Comparison of ENCODE assay signal across 8 cellular contexts in the genomic region with DNA sequence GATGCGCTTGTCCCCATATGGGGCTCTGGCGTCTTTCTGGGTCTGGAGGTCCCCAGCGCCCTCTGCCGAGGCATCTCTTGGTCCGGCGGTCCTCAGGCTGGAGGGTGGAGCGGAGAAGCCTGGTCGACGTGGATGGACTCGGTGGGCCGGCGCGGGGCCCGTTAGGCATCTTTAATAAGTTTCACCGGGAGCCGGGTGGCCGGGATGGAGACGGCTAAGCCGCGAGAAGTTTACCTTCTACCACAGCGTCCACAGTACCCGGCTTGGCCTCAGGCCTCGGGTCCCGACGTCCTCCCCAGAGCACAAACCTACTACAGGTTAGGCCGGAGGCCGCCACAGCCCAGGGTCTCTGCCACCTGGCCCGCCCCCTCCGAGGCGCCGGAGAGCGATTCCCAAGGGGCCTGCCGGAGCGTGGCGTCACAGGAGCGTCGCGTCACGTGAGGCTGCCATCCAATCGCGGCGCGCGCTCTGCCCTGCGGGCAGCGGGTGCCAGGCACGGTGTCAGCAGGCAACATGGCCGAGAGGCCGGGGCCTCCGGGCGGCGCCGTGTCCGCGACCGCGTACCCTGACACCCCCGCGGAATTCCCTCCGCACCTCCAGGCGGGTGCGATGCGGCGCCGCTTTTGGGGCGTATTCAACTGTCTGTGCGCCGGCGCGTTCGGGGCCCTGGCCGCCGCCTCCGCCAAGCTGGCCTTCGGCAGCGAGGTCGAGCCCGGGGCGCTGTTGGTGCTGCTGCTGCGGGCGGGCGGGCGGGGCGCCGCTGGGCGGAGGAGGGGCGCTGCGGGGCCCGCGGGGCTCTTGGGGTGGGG. TPM values are rescaled to one million over a fixed set of nuclear protein-coding genes. Genes with fewer than 3 reads are reported as not detected.
DNase-seq lines count a peak whose midpoint lies in the region; ATAC-seq and TF ChIP-seq lines count a peak whose summit lies in the region.

A gene (plus strand): TSS at position 501 of the 809 bp plus-strand sequence. CDS start 13 bp downstream, at position 514.

- CTCF ChIA-PET in activated CD4-positive, alpha-beta memory T cell treated with anti-CD3 and anti-CD28 coated beads, Interleukin-2, amount 10 ng/mL, durations not matched to agents 7 days and 5 days (lab: Charles Lee), result no interaction called here

- H3K9me3 ChIP-seq in BE2C (no peaks in the 10 kb centered on the region), duodenal mucosa (ENCODE audit: control insufficient read depth in 1 of 2, low read length in 2 of 2) (no peaks in the 10 kb centered on the region)

- peaks cover 14% of the 10 kb centered on the region for H3K36me3 Mint-ChIP-seq in activated CD4-positive, alpha-beta memory T cell treated with anti-CD3 and anti-CD28 coated beads, Interleukin-2, amount 10 ng/mL, durations not matched to agents 7 days and 5 days (ENCODE audit: low read depth)

- peaks cover 33% of the 10 kb centered on the region for H3K4me1 Mint-ChIP-seq in activated CD4-positive, alpha-beta memory T cell treated with anti-CD3 and anti-CD28 coated beads, Interleukin-2, amount 10 ng/mL, durations not matched to agents 7 days and 5 days

- H3K27ac ChIP-seq in duodenal mucosa (ENCODE audit: low read depth, low read length), result peak within 1 kb of the TSS; percentile 78

- peak within 1 kb of the TSS; percentile 65 for H3K4me3 ChIP-seq in BE2C (ENCODE audit: low read depth, low read length)
- peak within 1 kb of the TSS; percentile 83 to 89 for H3K4me3 ChIP-seq in duodenal mucosa (ENCODE audit: low read depth in 1 of 2, low read length in 2 of 2)
- H3K4me3 ChIP-seq in lower leg skin (ENCODE audit: low read depth, poor library complexity, severe bottlenecking), result peak within 1 kb of the TSS; percentile 41

- H3K36me3 ChIP-seq in BE2C, result no peaks in the 10 kb centered on the region
- H3K36me3 ChIP-seq in duodenal mucosa (ENCODE audit: control insufficient read depth in 1 of 2, insufficient read depth in 2 of 2, low read length in 2 of 2), result peaks cover 0 to 3% of the 10 kb centered on the region in 2 donors

- H3K4me1 ChIP-seq in BE2C (no peaks in the 10 kb centered on the region), duodenal mucosa (ENCODE audit: control insufficient read depth in 1 of 2, insufficient read depth in 2 of 2, low read length in 2 of 2) (peaks cover 6 to 7% of the 10 kb centered on the region in 2 donors)

- peak within 1 kb of the TSS; percentile 84 for H3K4me3 Mint-ChIP-seq in activated CD4-positive, alpha-beta memory T cell treated with anti-CD3 and anti-CD28 coated beads, Interleukin-2, amount 10 ng/mL, durations not matched to agents 7 days and 5 days

- no peaks in the 10 kb centered on the region for H3K27me3 Mint-ChIP-seq in activated CD4-positive, alpha-beta memory T cell treated with anti-CD3 and anti-CD28 coated beads, Interleukin-2, amount 10 ng/mL, durations not matched to agents 7 days and 5 days

- no peak for TF ChIP-seq POLR2A in lower leg skin (IDR thresholded peaks at IDR 0.05)

- peak within 1 kb of the TSS; percentile 72 for H3K27ac Mint-ChIP-seq in activated CD4-positive, alpha-beta memory T cell treated with anti-CD3 and anti-CD28 coated beads, Interleukin-2, amount 10 ng/mL, durations not matched to agents 7 days and 5 days

- peak; percentile 29 for TF ChIP-seq CTCF in BE2C (IDR thresholded peaks at IDR 0.05; ENCODE audit: low read depth, low read length)
- no peak for TF ChIP-seq CTCF in lower leg skin (IDR thresholded peaks at IDR 0.05)

- ATAC-seq in GM19035 (IDR thresholded peaks at IDR 0.05; ENCODE audit: unreplicated experiment), result peak; percentile 94
- peak; percentile 93 for ATAC-seq in HG03354 (IDR thresholded peaks at IDR 0.05; ENCODE audit: poor library complexity, severe bottlenecking, unreplicated experiment)

- H3K9me3 Mint-ChIP-seq in activated CD4-positive, alpha-beta memory T cell treated with anti-CD3 and anti-CD28 coated beads, Interleukin-2, amount 10 ng/mL, durations not matched to agents 7 days and 5 days, result no peaks in the 10 kb centered on the region

- WGBS in lower leg skin, 2 donors, result 3 to 11% methylated on average over 10 to 39 of the region's 90 CpGs

- intact Hi-C loops in lower leg skin (cut with DNase I; ENCODE audit: low total_unique reads), result no loop called here

- POLR2A ChIA-PET in activated CD4-positive, alpha-beta memory T cell treated with anti-CD3 and anti-CD28 coated beads, Interleukin-2, amount 10 ng/mL, durations not matched to agents 7 days and 5 days (lab: Charles Lee), result interaction anchor here (0.9 to 1.0 kb wide), 2 partner anchors 100 to 110 kb away, joined by 3 read pairs; a partner anchor contains a TSS

- H3K9ac ChIP-seq in duodenal mucosa (ENCODE audit: low read depth in 1 of 2, low read length in 2 of 2), result peak within 1 kb of the TSS; percentile 73 to 76

- DNase-seq in BE2C (peak; percentile 89), NCI-H69 (lab: John Stamatoyannopoulos, UW) (peak; percentile 35), lower leg skin (ENCODE audit: low spot score in 2 of 2) (peak; percentile 80 to 97)
- DNase-seq in activated CD4-positive, alpha-beta memory T cell treated with anti-CD3 and anti-CD28 coated beads, Interleukin-2, amount 10 ng/mL, durations not matched to agents 7 days and 5 days, result peak; percentile 88
- peak; percentile 79 to 84 for DNase-seq in stimulated activated CD4-positive, alpha-beta T cell treated with anti-CD3 and anti-CD28 coated beads, Interleukin-4, amount 100 ng/mL, for 48 hours (ENCODE audit: low read depth in 2 of 2)

- H3K27me3 ChIP-seq in BE2C (no peaks in the 10 kb centered on the region), duodenal mucosa (ENCODE audit: control insufficient read depth in 1 of 2, insufficient read depth in 2 of 2, low read length in 2 of 2) (no peaks in the 10 kb centered on the region)

RNA-seq across cellular contexts. Expression of the gene that starts here (rescaled TPM):
- polyA plus RNA-seq in BE2C (2012; ENCODE audit: insufficient read depth, insufficient read length, low read depth), result 23.9 TPM
- total RNA-seq in activated CD4-positive, alpha-beta memory T cell treated with anti-CD3 and anti-CD28 coated beads, Interleukin-2, amount 10 ng/mL, durations not matched to agents 7 days and 5 days, result 1 to 10 TPM; 9.3 to 9.7 TPM
- total RNA-seq in lower leg skin, result 10 to 100 TPM; 10.1 to 18.3 (median 13.8) TPM

Comparison
In these comparisons a context has a peak if more than half of its experiments do, and no peak if none do; other contexts are left out.
1. Peak in every context shown above with its lines: DNase-seq, ATAC-seq, H3K4me3 ChIP-seq and H3K27ac ChIP-seq.
2. DNase-seq: peak in every context shown above with its lines; median percentile 89 in BE2C; 88 in lower leg skin; 88 in activated CD4-positive, alpha-beta memory T cell treated with anti-CD3 and anti-CD28 coated beads, Interleukin-2, amount 10 ng/mL, durations not matched to agents 7 days and 5 days; 82 in stimulated activated CD4-positive, alpha-beta T cell treated with anti-CD3 and anti-CD28 coated beads, Interleukin-4, amount 100 ng/mL, for 48 hours; 35 in NCI-H69.